8 cellular contexts compared by ENCODE assay signal in genomic region chr15:45279024-45279697, GRCh38. TPM values are rescaled to one million over a fixed set of nuclear protein-coding genes. Genes with fewer than 3 reads are reported as not detected.
DNase-seq lines count a peak whose midpoint lies in the region; ATAC-seq and TF ChIP-seq lines count a peak whose summit lies in the region.

No MANE protein-coding gene starts in this region.

- BruUV-seq in Panc1 (replicated peaks; lab: Mats Ljungman, UMichigan): no TSS peak

- H3K4me2 ChIP-seq in KMS-11: peak overlapping the region; percentile 88

- no peaks in the 10 kb centered on the region for H3K9me3 Mint-ChIP-seq in activated T-cell treated with anti-CD3 and anti-CD28 coated beads, Interleukin-2, amount 50 U/mL, for 72 hours

- no peaks in the 10 kb centered on the region for H3K9me3 ChIP-seq in Panc1 (ENCODE audit: control insufficient read depth, insufficient read depth, low read depth, low read length)
- no peaks in the 10 kb centered on the region for H3K9me3 ChIP-seq in esophagus muscularis mucosa
- H3K9me3 ChIP-seq in muscle layer of colon (ENCODE audit: low read length): no peaks in the 10 kb centered on the region

- TF ChIP-seq CTCF in KMS-11 (conservative IDR thresholded peaks at IDR 0.05; ENCODE audit: low read depth, low read length) (no peak), Panc1 (IDR thresholded peaks at IDR 0.05) (no peak), esophagus muscularis mucosa (IDR thresholded peaks at IDR 0.05) (no peak)

- no peaks in the 10 kb centered on the region for H3K27me3 ChIP-seq in KMS-11 (ENCODE audit: insufficient read depth, low read depth)
- no peaks in the 10 kb centered on the region for H3K27me3 ChIP-seq in Panc1 (ENCODE audit: control insufficient read depth, insufficient read depth, low read length)
- no peaks in the 10 kb centered on the region for H3K27me3 ChIP-seq in esophagus muscularis mucosa
- H3K27me3 ChIP-seq in muscle layer of colon (ENCODE audit: control insufficient read depth in 1 of 2, insufficient read depth in 2 of 2, low read length in 2 of 2): no peaks in the 10 kb centered on the region

- H3K36me3 Mint-ChIP-seq in activated T-cell treated with anti-CD3 and anti-CD28 coated beads, Interleukin-2, amount 50 U/mL, for 72 hours (ENCODE audit: insufficient read depth in 2 of 2): peaks cover 0 to 1% of the 10 kb centered on the region in 2 donors

- peak overlapping the region; percentile 58; the same call in 1 of the 2 replicates for H3K9ac ChIP-seq in KMS-11
- H3K9ac ChIP-seq in muscle layer of colon (ENCODE audit: low read length): peak overlapping the region; percentile 65

- CTCF ChIA-PET in Panc1 (lab: Charles Lee): interaction anchor here (0.8 to 1.2 kb wide), 4 partner anchors 15 to 161 kb away, joined by 3 to 4 read pairs (median 4); a partner anchor contains a TSS

- H3K4me1 Mint-ChIP-seq in activated T-cell treated with anti-CD3 and anti-CD28 coated beads, Interleukin-2, amount 50 U/mL, for 72 hours (ENCODE audit: low read depth): peaks cover 27% of the 10 kb centered on the region

- no peak for TF ChIP-seq EP300 in esophagus muscularis mucosa (IDR thresholded peaks at IDR 0.05)

- H3K36me3 ChIP-seq in KMS-11 (ENCODE audit: insufficient read depth) (no peaks in the 10 kb centered on the region), Panc1 (ENCODE audit: control insufficient read depth, insufficient read depth, low read length) (no peaks in the 10 kb centered on the region; the same call in 1 of the 2 replicates), esophagus muscularis mucosa (peaks cover 0 to 3% (median 0%) of the 10 kb centered on the region in 4 donors), muscle layer of colon (ENCODE audit: insufficient read depth, low read length) (no peaks in the 10 kb centered on the region)

- peak overlapping the region; percentile 38; the same call in 1 of the 2 replicates for H3K27ac ChIP-seq in KMS-11
- peak overlapping the region; percentile 94 for H3K27ac ChIP-seq in Panc1 (ENCODE audit: low read length)
- H3K27ac ChIP-seq in esophagus muscularis mucosa (replicated peaks in 1 of 4): peak overlapping the region; percentile 82 to 88 (median 87)
- H3K27ac ChIP-seq in muscle layer of colon (ENCODE audit: low read depth, low read length): peak overlapping the region; percentile 90

- peak overlapping the region; percentile 70 for H2AFZ ChIP-seq in KMS-11 (ENCODE audit: low read depth)

- peak overlapping the region; percentile 71 for H3K27ac Mint-ChIP-seq in activated T-cell treated with anti-CD3 and anti-CD28 coated beads, Interleukin-2, amount 50 U/mL, for 72 hours

- no peaks in the 10 kb centered on the region for H3K4me1 ChIP-seq in KMS-11 (ENCODE audit: low read depth, poor library complexity, severe bottlenecking)
- peaks cover 13% of the 10 kb centered on the region for H3K4me1 ChIP-seq in Panc1 (ENCODE audit: control insufficient read depth, insufficient read depth, low read length)
- peaks cover 10 to 17% (median 15%) of the 10 kb centered on the region in 4 donors for H3K4me1 ChIP-seq in esophagus muscularis mucosa
- H3K4me1 ChIP-seq in muscle layer of colon (ENCODE audit: insufficient read depth, low read length): peaks cover 15% of the 10 kb centered on the region

- WGBS in esophagus muscularis mucosa: 1% methylated on average over 33 of the region's 33 CpGs

- peak; percentile 87 for DNase-seq in DMS79 treated with DMSO at 0.1 percent for 48 hours (lab: John Stamatoyannopoulos, UW)
- peak; percentile 97 for DNase-seq in Panc1 (ENCODE audit: low read depth, low spot score)
- peak; percentile 97 to 99 for DNase-seq in activated T-cell treated with anti-CD3 and anti-CD28 coated beads, Interleukin-2, amount 50 U/mL, for 72 hours
- DNase-seq in esophagus muscularis mucosa (ENCODE audit: extremely low spot score): peak; percentile 100
- peak; percentile 96 to 99 for DNase-seq in stimulated activated CD8-positive, alpha-beta memory T cell treated with anti-CD3 and anti-CD28 coated beads, Interleukin-7, amount 100 ng/mL, for 1 hour (ENCODE audit: low read depth in 2 of 2)

- H3K4me3 ChIP-seq in KMS-11 (IDR thresholded peaks at IDR 0.05; ENCODE audit: insufficient read depth, low read depth, low read length) (no peak overlapping the region), Panc1 (ENCODE audit: low read depth in 2 of 2, low read length in 2 of 2) (peak overlapping the region; percentile 82 to 97), esophagus muscularis mucosa (peak overlapping the region; percentile 63 to 82 (median 66)), muscle layer of colon (ENCODE audit: low read depth in 1 of 2, low read length in 2 of 2) (peak overlapping the region; percentile 64 to 72)

- POLR2A ChIA-PET in Panc1 (lab: Charles Lee): no interaction called here

- TF ChIP-seq POLR2A in esophagus muscularis mucosa (IDR thresholded peaks at IDR 0.05; ENCODE audit: low read depth): peak; percentile 63

- no peaks in the 10 kb centered on the region for H3K27me3 Mint-ChIP-seq in activated T-cell treated with anti-CD3 and anti-CD28 coated beads, Interleukin-2, amount 50 U/mL, for 72 hours (ENCODE audit: low read depth)

- peak overlapping the region; percentile 88 to 92 for H3K4me3 Mint-ChIP-seq in activated T-cell treated with anti-CD3 and anti-CD28 coated beads, Interleukin-2, amount 50 U/mL, for 72 hours

- in situ Hi-C loops in Panc1 (cut with HindIII; ENCODE audit: low pct_unique_long_range_greater_than_20kb, low sequenced_read_pairs): no loop called here

- no peaks in the 10 kb centered on the region for H4K20me1 ChIP-seq in KMS-11 (ENCODE audit: insufficient read depth)

- intact Hi-C loops in Panc1 (cut with micrococcal nuclease; ENCODE audit: unreplicated experiment): no loop called here
- intact Hi-C loops in esophagus muscularis mucosa (cut with DNase I): loop anchor here (2.0 kb wide), 2 partner anchors 78 to 114 kb away; no protein-coding TSS in a partner anchor

- ATAC-seq in GM21786 (IDR thresholded peaks at IDR 0.05; ENCODE audit: unreplicated experiment): peak; percentile 100
- ATAC-seq in Panc1: peak; percentile 100
- peak; percentile 100 for ATAC-seq in activated T-cell treated with anti-CD3 and anti-CD28 coated beads, Interleukin-2, amount 50 U/mL, for 72 hours (replicated peaks in 1 of 2)

- no peaks in the 10 kb centered on the region for H3K79me2 ChIP-seq in KMS-11 (ENCODE audit: insufficient read depth, low read depth)

RNA-seq across cellular contexts. Expression of gene SLC28A2, which starts 27.1 kb away (rescaled TPM):
- total RNA-seq in Panc1 (2021; ENCODE audit: unreplicated experiment) (0.23 TPM), esophagus muscularis mucosa (not detected)
- polyA plus RNA-seq in Panc1 (2012; ENCODE audit: insufficient read length): not detected
- not detected for total RNA-seq in activated T-cell treated with anti-CD3 and anti-CD28 coated beads, Interleukin-2, amount 50 U/mL, for 72 hours

Comparison
In these comparisons a context has a peak if more than half of its experiments do, and no peak if none do; other contexts are left out.
1. H3K27ac ChIP-seq: peak in every context shown above with its lines; median percentile 94 in Panc1; 90 in muscle layer of colon; 87 in esophagus muscularis mucosa; 38 in KMS-11.